ENCODE assay signal across 12 cellular contexts in the genomic region with DNA sequence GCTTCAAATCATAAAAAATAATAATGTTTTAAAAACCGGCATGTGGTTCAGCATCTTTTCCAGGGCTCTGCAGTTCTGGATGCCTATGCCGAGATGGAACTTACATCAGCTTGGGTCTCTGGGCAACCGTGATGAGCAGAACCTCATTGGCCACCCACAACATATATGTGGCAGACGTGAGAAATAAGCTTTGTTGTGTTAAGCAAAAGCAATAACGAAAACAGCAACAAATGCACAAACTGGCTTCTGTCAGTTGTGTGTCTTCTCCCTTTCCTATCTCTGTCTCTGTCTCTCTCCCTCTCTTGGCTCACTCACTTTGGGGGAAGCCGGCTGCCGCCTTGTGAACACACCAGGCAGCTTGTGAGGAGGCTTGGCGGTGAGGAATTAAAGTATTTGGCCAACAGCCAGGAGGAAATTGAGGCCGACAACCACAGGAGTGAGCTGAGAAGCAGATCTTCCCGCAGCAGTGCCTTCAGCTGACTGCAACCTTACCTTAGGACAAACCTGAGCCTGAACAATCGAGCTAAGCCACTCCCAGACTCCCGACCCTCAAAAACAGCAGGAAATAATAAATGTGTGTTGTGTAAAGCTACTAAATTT. TPM values are rescaled to one million over a fixed set of nuclear protein-coding genes. Genes with fewer than 3 reads are reported as not detected.
DNase-seq lines count a peak whose midpoint lies in the region; ATAC-seq and TF ChIP-seq lines count a peak whose summit lies in the region.
"Had no signal": no experiment of that assay in that cellular context is flagged by ENCODE, and none has a peak within 500 bp of the region (broad histone marks: within the 10 kb centered on the region; RNA-seq: fewer than 3 reads in every experiment).

No MANE protein-coding gene starts in this region.

- in situ Hi-C loops in KBM-7 (cut with MboI; ENCODE audit: low pct_unique_long_range_greater_than_20kb, low sequenced_read_pairs) = no loop called here

- intact Hi-C loops in naive thymus-derived CD4-positive, alpha-beta T cell (cut with micrococcal nuclease) = loop anchor here in 1 of 2 donors (2.0 kb wide), 1 partner anchor 23 kb away; a partner anchor contains a TSS
- intact Hi-C loops in spleen (cut with DNase I; ENCODE audit: low total_unique reads) = no loop called here

- 19 to 26% (median 22%) methylated on average over 12 of the region's 12 CpGs for WGBS in spleen, 5 donors

- H3K36me3 Mint-ChIP-seq in naive thymus-derived CD4-positive, alpha-beta T cell = no peaks in the 10 kb centered on the region

- ATAC-seq in naive thymus-derived CD4-positive, alpha-beta T cell = peak; percentile 62
- no peak for ATAC-seq in HG02623 (IDR thresholded peaks at IDR 0.05; ENCODE audit: unreplicated experiment)
- ATAC-seq: A549, HCT116 had no signal

- H3K4me3 ChIP-seq in naive thymus-derived CD4-positive, alpha-beta T cell (ENCODE audit: low read length) = no peak overlapping the region
- no peak overlapping the region for H3K4me3 ChIP-seq in spleen
- H3K4me3 ChIP-seq: A549, ovary had no signal

- no peak overlapping the region for H3K27ac ChIP-seq in naive thymus-derived CD4-positive, alpha-beta T cell (ENCODE audit: low read depth, low read length)
- peak overlapping the region in 2 of 8 donors; percentile 30 to 48 for H3K27ac ChIP-seq in spleen
- H3K27ac ChIP-seq: A549, ovary had no signal

- peaks cover 0 to 10% (median 0%) of the 10 kb centered on the region in 5 donors for H3K27me3 Mint-ChIP-seq in naive thymus-derived CD4-positive, alpha-beta T cell

- DNase-seq in NCI-H2227 treated with DMSO at 0.1 percent for 48 hours (lab: John Stamatoyannopoulos, UW) (peak; percentile 6), NCI-H2227 (lab: John Stamatoyannopoulos, UW; ENCODE audit: unreplicated experiment) (no peak), KBM-7 (peak; percentile 89), spleen (no peak), GM03348 (ENCODE audit: low spot score) (no peak)
- peak; percentile 19 for DNase-seq in activated CD8-positive, alpha-beta memory T cell treated with anti-CD3 and anti-CD28 coated beads, Interleukin-2, amount 50 U/mL, for 4 hours
- peak in 7 of 9 donors; percentile 25 to 59 (median 48) for DNase-seq in naive thymus-derived CD4-positive, alpha-beta T cell
- DNase-seq: effector memory CD4-positive, alpha-beta T cell; ovary had no signal

- TF ChIP-seq POLR2A in spleen (IDR thresholded peaks at IDR 0.05) = no peak

- POLR2A ChIA-PET in naive thymus-derived CD4-positive, alpha-beta T cell (lab: Charles Lee) = no interaction called here

- no peaks in the 10 kb centered on the region for H3K27me3 ChIP-seq in naive thymus-derived CD4-positive, alpha-beta T cell (ENCODE audit: control insufficient read depth in 2 of 2, insufficient read depth in 2 of 2, low read length in 2 of 2)
- no peaks in the 10 kb centered on the region for H3K27me3 ChIP-seq in spleen (replicated peaks in 1 of 7)
- H3K27me3 ChIP-seq: ovary had no signal

- no peaks in the 10 kb centered on the region for H3K9me3 ChIP-seq in naive thymus-derived CD4-positive, alpha-beta T cell (ENCODE audit: control insufficient read depth in 2 of 3, low read length in 3 of 3)
- no peaks in the 10 kb centered on the region for H3K9me3 ChIP-seq in spleen
- H3K9me3 ChIP-seq: A549, ovary had no signal

- H3K4me3 Mint-ChIP-seq in naive thymus-derived CD4-positive, alpha-beta T cell = peak overlapping the region in 7 of 10 donors; percentile 46 to 77 (median 59)

- no peaks in the 10 kb centered on the region for H3K9me3 Mint-ChIP-seq in naive thymus-derived CD4-positive, alpha-beta T cell

- H3K27ac Mint-ChIP-seq in naive thymus-derived CD4-positive, alpha-beta T cell = peak overlapping the region in 7 of 9 donors; percentile 0 to 84 (median 26)

- H3K4me1 Mint-ChIP-seq in naive thymus-derived CD4-positive, alpha-beta T cell = peaks cover 4 to 28% (median 10%) of the 10 kb centered on the region in 7 donors

- H3K4me1 ChIP-seq in naive thymus-derived CD4-positive, alpha-beta T cell (ENCODE audit: control insufficient read depth in 2 of 2, insufficient read depth in 2 of 2, low read length in 2 of 2) = peaks cover 0 to 12% of the 10 kb centered on the region in 2 donors
- H3K4me1 ChIP-seq in spleen = peaks cover 0 to 38% (median 23%) of the 10 kb centered on the region in 6 donors

- no peaks in the 10 kb centered on the region for H3K36me3 ChIP-seq in naive thymus-derived CD4-positive, alpha-beta T cell (ENCODE audit: control insufficient read depth in 2 of 3, insufficient read depth in 3 of 3, low read length in 3 of 3)
- no peaks in the 10 kb centered on the region for H3K36me3 ChIP-seq in spleen
- H3K36me3 ChIP-seq: ovary had no signal

- CTCF ChIA-PET in naive thymus-derived CD4-positive, alpha-beta T cell (lab: Charles Lee) = interaction anchor here (0.7 kb wide), 1 partner anchor 10 kb away, joined by 3 read pairs; no protein-coding TSS in a partner anchor

- TF ChIP-seq CTCF in spleen (IDR thresholded peaks at IDR 0.05 in 8 of 11, conservative IDR thresholded peaks at IDR 0.05 in 3 of 11) = no peak

RNA-seq across cellular contexts. Expression of a gene that starts 21.9 kb away (rescaled TPM):
- total RNA-seq in naive thymus-derived CD4-positive, alpha-beta T cell = 10 to 100 TPM; 24.3 to 47.0 (median 41.0) TPM
- 10 to 100 TPM; 51.1 to 70.4 TPM for polyA plus RNA-seq in naive thymus-derived CD4-positive, alpha-beta T cell
- 10 to 100 TPM; 26.6 to 34.9 (median 31.1) TPM for total RNA-seq in spleen
- 10 to 100 TPM; 15.4 to 38.6 (median 19.5) TPM for polyA plus RNA-seq in spleen

Comparison
In these comparisons a context has a peak if more than half of its experiments do, and no peak if none do; other contexts are left out.
1. DNase-seq: peak in NCI-H2227 treated with DMSO at 0.1 percent for 48 hours (single experiment), KBM-7 (single experiment), activated CD8-positive, alpha-beta memory T cell treated with anti-CD3 and anti-CD28 coated beads, Interleukin-2, amount 50 U/mL, for 4 hours (single experiment) and naive thymus-derived CD4-positive, alpha-beta T cell (7 of 9); none in NCI-H2227 (single experiment), spleen (single experiment) and GM03348 (single experiment).